Comparison of ENCODE assay signal across 14 cellular contexts in genomic region chr17:45043813-45044540, GRCh38. TPM values are rescaled to one million over a fixed set of nuclear protein-coding genes. Genes with fewer than 3 reads are reported as not detected.
DNase-seq lines count a peak whose midpoint lies in the region; ATAC-seq and TF ChIP-seq lines count a peak whose summit lies in the region.
"Had no signal": no experiment of that assay in that cellular context is flagged by ENCODE, and none has a peak within 500 bp of the region (broad histone marks: within the 10 kb centered on the region; RNA-seq: fewer than 3 reads in every experiment).

No MANE protein-coding gene starts in this region.

- no peaks in the 10 kb centered on the region for H3K36me3 ChIP-seq in CD4-positive, alpha-beta memory T cell (ENCODE audit: insufficient read depth, low read length)
- H3K36me3 ChIP-seq: brain microvascular endothelial cell had no signal

- POLR2A ChIA-PET in naive thymus-derived CD8-positive, alpha-beta T cell (lab: Charles Lee): no interaction called here
- POLR2A ChIA-PET in CD4-positive, alpha-beta memory T cell (lab: Charles Lee; ENCODE audit: partially characterized antibody): no interaction called here

- H3K27ac Mint-ChIP-seq in activated naive CD8-positive, alpha-beta T cell: peak overlapping the region; percentile 64
- no peak overlapping the region for H3K27ac Mint-ChIP-seq in activated naive CD8-positive, alpha-beta T cell treated with anti-CD3 and anti-CD28 coated beads, Interleukin-2, amount 50 U/mL, for 24 hours
- peak overlapping the region; percentile 41 for H3K27ac Mint-ChIP-seq in chondrocyte (ENCODE audit: unreplicated experiment)
- peak overlapping the region in 9 of 10 donors; percentile 13 to 77 (median 71) for H3K27ac Mint-ChIP-seq in naive thymus-derived CD8-positive, alpha-beta T cell
- peak overlapping the region in 3 of 7 donors; percentile 8 to 51 (median 29) for H3K27ac Mint-ChIP-seq in CD4-positive, alpha-beta memory T cell

- CTCF ChIA-PET in CD4-positive, alpha-beta memory T cell (lab: Charles Lee; ENCODE audit: partially characterized antibody): no interaction called here

- no peaks in the 10 kb centered on the region for H3K36me3 Mint-ChIP-seq in activated naive CD8-positive, alpha-beta T cell
- peaks cover 7% of the 10 kb centered on the region for H3K36me3 Mint-ChIP-seq in activated naive CD8-positive, alpha-beta T cell treated with anti-CD3 and anti-CD28 coated beads, Interleukin-2, amount 50 U/mL, for 24 hours (ENCODE audit: low read depth)
- H3K36me3 Mint-ChIP-seq in chondrocyte (ENCODE audit: low read depth): no peaks in the 10 kb centered on the region
- H3K36me3 Mint-ChIP-seq in naive thymus-derived CD8-positive, alpha-beta T cell: peaks cover 0 to 5% (median 0%) of the 10 kb centered on the region in 3 donors
- H3K36me3 Mint-ChIP-seq in CD4-positive, alpha-beta memory T cell: peaks cover 2 to 3% of the 10 kb centered on the region in 2 donors

- H3K4me3 Mint-ChIP-seq in activated naive CD8-positive, alpha-beta T cell: no peak overlapping the region
- no peak overlapping the region for H3K4me3 Mint-ChIP-seq in activated naive CD8-positive, alpha-beta T cell treated with anti-CD3 and anti-CD28 coated beads, Interleukin-2, amount 50 U/mL, for 24 hours
- H3K4me3 Mint-ChIP-seq in chondrocyte (ENCODE audit: unreplicated experiment): no peak overlapping the region
- peak overlapping the region in 4 of 10 donors; percentile 18 to 60 (median 44) for H3K4me3 Mint-ChIP-seq in naive thymus-derived CD8-positive, alpha-beta T cell
- H3K4me3 Mint-ChIP-seq in CD4-positive, alpha-beta memory T cell: no peak overlapping the region
- H3K4me3 Mint-ChIP-seq: activated T-helper 1 cell treated with anti-CD3 and anti-CD28 coated beads, Interleukin-12 subunit alpha, Interleukin-12 subunit beta, Interleukin-2, Interleukin-4 antibody, amounts not matched to agents 30 ng/mL and 10 ng/mL and 1 ng/mL, durations not matched to agents 14 hours and 24 hours and 36 hours had no signal

- H3K9me3 Mint-ChIP-seq in activated naive CD8-positive, alpha-beta T cell (ENCODE audit: low read depth): no peaks in the 10 kb centered on the region
- H3K9me3 Mint-ChIP-seq in activated naive CD8-positive, alpha-beta T cell treated with anti-CD3 and anti-CD28 coated beads, Interleukin-2, amount 50 U/mL, for 24 hours: no peaks in the 10 kb centered on the region
- H3K9me3 Mint-ChIP-seq in chondrocyte (ENCODE audit: low read depth): no peaks in the 10 kb centered on the region
- no peaks in the 10 kb centered on the region for H3K9me3 Mint-ChIP-seq in naive thymus-derived CD8-positive, alpha-beta T cell
- H3K9me3 Mint-ChIP-seq in CD4-positive, alpha-beta memory T cell: no peaks in the 10 kb centered on the region
- H3K9me3 Mint-ChIP-seq: activated T-helper 1 cell treated with anti-CD3 and anti-CD28 coated beads, Interleukin-12 subunit alpha, Interleukin-12 subunit beta, Interleukin-2, Interleukin-4 antibody, amounts not matched to agents 30 ng/mL and 10 ng/mL and 1 ng/mL, durations not matched to agents 14 hours and 24 hours and 36 hours had no signal

- no peak overlapping the region for H3K4me3 ChIP-seq in CD4-positive, alpha-beta memory T cell (ENCODE audit: low read length in 2 of 2)

- ATAC-seq in activated naive CD8-positive, alpha-beta T cell treated with anti-CD3 and anti-CD28 coated beads, Interleukin-2, amount 50 U/mL, for 24 hours: no peak
- no peak for ATAC-seq in naive thymus-derived CD8-positive, alpha-beta T cell

- H3K9me3 ChIP-seq in CD4-positive, alpha-beta memory T cell (ENCODE audit: control insufficient read depth in 1 of 2, low read length in 2 of 2): no peaks in the 10 kb centered on the region

- no peaks in the 10 kb centered on the region for H3K27me3 ChIP-seq in CD4-positive, alpha-beta memory T cell (ENCODE audit: insufficient read depth, low read length)
- H3K27me3 ChIP-seq: brain microvascular endothelial cell had no signal

- no peak overlapping the region for H3K27ac ChIP-seq in CD4-positive, alpha-beta memory T cell (ENCODE audit: low read depth, low read length)
- H3K27ac ChIP-seq: brain microvascular endothelial cell had no signal

- no peak for DNase-seq in activated naive CD8-positive, alpha-beta T cell treated with anti-CD3 and anti-CD28 coated beads, Interleukin-2, amount 50 U/mL, for 24 hours
- DNase-seq in chondrocyte (ENCODE audit: low spot score): no peak
- peak in 1 of 10 donors; percentile 37 for DNase-seq in naive thymus-derived CD8-positive, alpha-beta T cell
- peak; percentile 62 for DNase-seq in ureter (ENCODE audit: low spot score)
- DNase-seq in stimulated activated CD4-positive, alpha-beta T cell treated with anti-CD3 and anti-CD28 coated beads, Interleukin-4, amount 100 ng/mL, for 24 hours: no peak
- no peak for DNase-seq in SKM-1 (lab: John Stamatoyannopoulos, UW; ENCODE audit: unreplicated experiment)
- DNase-seq in CD4-positive, alpha-beta memory T cell: no peak
- DNase-seq: activated CD4-positive, alpha-beta T cell treated with anti-CD3 and anti-CD28 coated beads for 4 hours; brain microvascular endothelial cell; NCI-H1105; NCI-H226; T-helper 2 cell had no signal

- no peaks in the 10 kb centered on the region for H3K27me3 Mint-ChIP-seq in activated naive CD8-positive, alpha-beta T cell
- H3K27me3 Mint-ChIP-seq in activated naive CD8-positive, alpha-beta T cell treated with anti-CD3 and anti-CD28 coated beads, Interleukin-2, amount 50 U/mL, for 24 hours: no peaks in the 10 kb centered on the region
- no peaks in the 10 kb centered on the region for H3K27me3 Mint-ChIP-seq in chondrocyte (ENCODE audit: low read depth)
- no peaks in the 10 kb centered on the region for H3K27me3 Mint-ChIP-seq in naive thymus-derived CD8-positive, alpha-beta T cell
- H3K27me3 Mint-ChIP-seq in CD4-positive, alpha-beta memory T cell: no peaks in the 10 kb centered on the region

- peaks cover 14% of the 10 kb centered on the region for H3K4me1 ChIP-seq in CD4-positive, alpha-beta memory T cell (ENCODE audit: insufficient read depth, low read length)

- no peak for TF ChIP-seq CTCF in chondrocyte (IDR thresholded peaks at IDR 0.05)

- intact Hi-C loops in CD4-positive, alpha-beta memory T cell (cut with micrococcal nuclease): no loop called here

- peaks cover 29% of the 10 kb centered on the region for H3K4me1 Mint-ChIP-seq in activated naive CD8-positive, alpha-beta T cell (ENCODE audit: low read depth)
- H3K4me1 Mint-ChIP-seq in activated naive CD8-positive, alpha-beta T cell treated with anti-CD3 and anti-CD28 coated beads, Interleukin-2, amount 50 U/mL, for 24 hours: peaks cover 54% of the 10 kb centered on the region
- peaks cover 26% of the 10 kb centered on the region for H3K4me1 Mint-ChIP-seq in chondrocyte (ENCODE audit: low read depth)
- peaks cover 14 to 61% (median 37%) of the 10 kb centered on the region in 4 donors for H3K4me1 Mint-ChIP-seq in naive thymus-derived CD8-positive, alpha-beta T cell
- peaks cover 7 to 32% (median 14%) of the 10 kb centered on the region in 4 donors for H3K4me1 Mint-ChIP-seq in CD4-positive, alpha-beta memory T cell

RNA-seq across cellular contexts. Expression of gene DCAKD, which starts 7.5 kb away (rescaled TPM):
- total RNA-seq in chondrocyte (33.9 to 39.9 TPM (median 36.5 TPM) in 3 replicates), ureter (76.4 TPM)
- total RNA-seq in naive thymus-derived CD8-positive, alpha-beta T cell: 10 to 100 TPM; 36.1 to 37.9 TPM
- polyA plus RNA-seq in naive thymus-derived CD8-positive, alpha-beta T cell: 10 to 100 TPM; 13.1 to 16.1 (median 16.0) TPM
- 10 to 100 TPM; 32.0 to 32.1 TPM for total RNA-seq in CD4-positive, alpha-beta memory T cell
- 10 to 100 TPM in 1 of 2 donors, 1 to 10 TPM in 1; 8.8 to 16.2 TPM for polyA plus RNA-seq in CD4-positive, alpha-beta memory T cell

RNA-seq across cellular contexts. Expression of gene NMT1, which starts 17.1 kb away (rescaled TPM):
- total RNA-seq in chondrocyte (89.0 to 103 TPM (median 91.4 TPM) in 3 replicates), ureter (125 TPM)
- total RNA-seq in naive thymus-derived CD8-positive, alpha-beta T cell: 100 to 1,000 TPM; 130 to 139 TPM
- 10 to 100 TPM; 55.2 to 70.8 (median 65.0) TPM for polyA plus RNA-seq in naive thymus-derived CD8-positive, alpha-beta T cell
- 100 to 1,000 TPM; 125 to 126 TPM for total RNA-seq in CD4-positive, alpha-beta memory T cell
- polyA plus RNA-seq in CD4-positive, alpha-beta memory T cell: 10 to 100 TPM; 56.2 to 75.7 TPM
